Comparison of ENCODE assay signal across 17 cellular contexts in the genomic region with DNA sequence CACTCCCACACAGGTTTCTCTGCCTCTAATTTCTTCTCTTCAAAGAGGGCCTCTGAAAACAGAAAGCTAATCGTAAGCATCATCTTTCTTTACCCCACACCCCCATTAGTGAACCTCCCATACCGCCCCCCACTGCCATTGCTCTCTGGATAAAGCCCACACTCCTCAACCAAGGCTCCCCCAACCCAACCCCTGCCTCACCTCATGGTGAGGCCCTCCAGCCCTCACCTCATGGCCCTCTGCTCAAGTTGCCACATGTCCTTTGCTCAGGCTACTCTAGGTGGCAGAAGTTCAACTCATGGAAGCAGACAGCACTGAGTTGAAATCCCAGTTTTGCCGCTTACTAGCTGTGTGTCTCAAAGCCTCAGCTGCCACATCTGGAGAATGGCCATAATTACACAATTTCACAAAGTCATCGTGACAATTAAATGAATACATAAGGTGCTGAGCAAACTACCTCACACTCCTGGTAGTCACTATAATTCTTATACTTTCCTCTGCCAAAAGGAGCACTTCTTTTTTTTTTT. TPM values are rescaled to one million over a fixed set of nuclear protein-coding genes. Genes with fewer than 3 reads are reported as not detected.
DNase-seq lines count a peak whose midpoint lies in the region; ATAC-seq and TF ChIP-seq lines count a peak whose summit lies in the region.
"Had no signal": no experiment of that assay in that cellular context is flagged by ENCODE, and none has a peak within 500 bp of the region (broad histone marks: within the 10 kb centered on the region; RNA-seq: fewer than 3 reads in every experiment).

No MANE protein-coding gene starts in this region.

- no peaks in the 10 kb centered on the region for H3K36me3 Mint-ChIP-seq in neural progenitor cell
- H3K36me3 Mint-ChIP-seq: activated naive CD8-positive, alpha-beta T cell; natural killer cell had no signal

- intact Hi-C loops in mammary epithelial cell (cut with micrococcal nuclease) (loop anchor here (5.0 kb wide), 1 partner anchor 94 kb away; a partner anchor contains a TSS), gastrocnemius medialis (cut with DNase I; ENCODE audit: low total_unique reads) (no loop called here)

- H3K79me2 ChIP-seq in mammary epithelial cell (ENCODE audit: insufficient read depth, low read length), result no peaks in the 10 kb centered on the region
- H3K79me2 ChIP-seq in neural progenitor cell (ENCODE audit: low read depth), result no peaks in the 10 kb centered on the region

- H3K9ac ChIP-seq in mammary epithelial cell (ENCODE audit: insufficient read depth, low read length) (no peak overlapping the region), neural progenitor cell (no peak overlapping the region)

- H4K20me1 ChIP-seq in mammary epithelial cell (ENCODE audit: insufficient read depth, low read length) (no peaks in the 10 kb centered on the region), neural progenitor cell (ENCODE audit: low read depth) (no peaks in the 10 kb centered on the region)

- H3K4me1 ChIP-seq in mammary epithelial cell (ENCODE audit: insufficient read depth, low read length), result peaks cover 30% of the 10 kb centered on the region
- peaks cover 18% of the 10 kb centered on the region for H3K4me1 ChIP-seq in neural progenitor cell
- peaks cover 17 to 20% of the 10 kb centered on the region in 2 donors for H3K4me1 ChIP-seq in gastrocnemius medialis

- no peak for ATAC-seq in gastrocnemius medialis
- ATAC-seq: natural killer cell had no signal

- peak overlapping the region; percentile 15 for H3K4me3 Mint-ChIP-seq in neural progenitor cell
- H3K4me3 Mint-ChIP-seq: activated naive CD8-positive, alpha-beta T cell; natural killer cell had no signal

- TF ChIP-seq POLR2A in gastrocnemius medialis (IDR thresholded peaks at IDR 0.05), result no peak

- H2AFZ ChIP-seq in mammary epithelial cell (ENCODE audit: low read depth, low read length), result peak overlapping the region; percentile 10
- no peak overlapping the region for H2AFZ ChIP-seq in neural progenitor cell (replicated peaks)

- BruUV-seq in mammary epithelial cell (replicated peaks; lab: Mats Ljungman, UMichigan), result no TSS peak

- H3K27me3 ChIP-seq in mammary epithelial cell (ENCODE audit: insufficient read depth, low read length) (no peaks in the 10 kb centered on the region), neural progenitor cell (no peaks in the 10 kb centered on the region), gastrocnemius medialis (no peaks in the 10 kb centered on the region)

- WGBS in mammary epithelial cell (ENCODE audit: low coverage, missing lambda C conversion rate), result 22% methylated on average over 3 of the region's 4 CpGs

- peak overlapping the region; percentile 89 for H3K27ac Mint-ChIP-seq in neural progenitor cell
- H3K27ac Mint-ChIP-seq: activated naive CD8-positive, alpha-beta T cell; natural killer cell had no signal

- H3K4me3 ChIP-seq in mammary epithelial cell (replicated peaks in 1 of 3; ENCODE audit: insufficient read depth in 1 of 3, low read depth in 2 of 3, low read length in 3 of 3), result no peak overlapping the region
- H3K4me3 ChIP-seq in neural progenitor cell, result no peak overlapping the region
- no peak overlapping the region for H3K4me3 ChIP-seq in gastrocnemius medialis

- H3K9me3 ChIP-seq in mammary epithelial cell (replicated peaks; ENCODE audit: insufficient read depth, low read length), result no peaks in the 10 kb centered on the region
- no peaks in the 10 kb centered on the region for H3K9me3 ChIP-seq in neural progenitor cell (ENCODE audit: low read depth)
- no peaks in the 10 kb centered on the region for H3K9me3 ChIP-seq in gastrocnemius medialis

- dilution Hi-C loops in mammary epithelial cell (cut with HindIII; ENCODE audit: low sequenced_read_pairs), result no loop called here

- TF ChIP-seq CTCF in LNCAP (IDR thresholded peaks at IDR 0.05), result peak; percentile 20; the same call in 1 of the 2 replicates
- TF ChIP-seq CTCF in mammary epithelial cell (conservative IDR thresholded peaks at IDR 0.05 in 1 of 2, IDR thresholded peaks at IDR 0.05 in 1 of 2; ENCODE audit: extremely low read depth in 1 of 2, insufficient read depth in 1 of 2, low read depth in 1 of 2, low read length in 2 of 2), result peak; percentile 12 to 39
- peak; percentile 10 for TF ChIP-seq CTCF in neural progenitor cell (IDR thresholded peaks at IDR 0.05)
- no peak for TF ChIP-seq CTCF in gastrocnemius medialis (IDR thresholded peaks at IDR 0.05 in 4 of 5, conservative IDR thresholded peaks at IDR 0.05 in 1 of 5)

- DNase-seq in DMS 273 (lab: John Stamatoyannopoulos, UW; ENCODE audit: unreplicated experiment) (peak; percentile 72), DMS 273 treated with DMSO at 0.1 percent for 48 hours (lab: John Stamatoyannopoulos, UW) (no peak), mammary epithelial cell (peak; percentile 48), neural progenitor cell (ENCODE audit: low spot score) (no peak), gastrocnemius medialis (no peak), NCI-H1105 treated with DMSO at 0.1 percent for 48 hours (lab: John Stamatoyannopoulos, UW) (no peak)
- no peak for DNase-seq in effector CD8-positive, alpha-beta T cell (lab: John Stamatoyannopoulos, UW)
- DNase-seq: 8988T; activated CD4-positive, alpha-beta T cell treated with anti-CD3 and anti-CD28 coated beads for 4 hours; effector memory CD4-positive, alpha-beta T cell; natural killer cell; NCI-H1694; SIG-M5; stimulated activated naive CD4-positive, alpha-beta T cell had no signal

- H3K36me3 ChIP-seq in mammary epithelial cell (ENCODE audit: insufficient read depth, low read length) (no peaks in the 10 kb centered on the region), neural progenitor cell (no peaks in the 10 kb centered on the region), gastrocnemius medialis (no peaks in the 10 kb centered on the region)

- CTCF ChIA-PET in mammary epithelial cell (lab: Charles Lee; ENCODE audit: low non-redundant PET), result interaction anchor here (0.6 to 0.7 kb wide), 2 partner anchors 20 to 49 kb away, joined by 14 to 21 read pairs; no protein-coding TSS in a partner anchor

- no peaks in the 10 kb centered on the region for H3K9me3 Mint-ChIP-seq in neural progenitor cell
- H3K9me3 Mint-ChIP-seq: natural killer cell had no signal

- peaks cover 8% of the 10 kb centered on the region for H3K27me3 Mint-ChIP-seq in neural progenitor cell (ENCODE audit: insufficient read depth, low read depth)
- H3K27me3 Mint-ChIP-seq: activated naive CD8-positive, alpha-beta T cell had no signal

- H3K4me1 Mint-ChIP-seq in neural progenitor cell, result peaks cover 50% of the 10 kb centered on the region
- H3K4me1 Mint-ChIP-seq: natural killer cell had no signal

- peaks cover 27% of the 10 kb centered on the region for H3F3A ChIP-seq in neural progenitor cell (ENCODE audit: low read depth)

- in situ Hi-C loops in mammary epithelial cell (cut with MboI; ENCODE audit: low sequenced_read_pairs in 2 of 2) (no loop called here), gastrocnemius medialis (cut with MboI; ENCODE audit: low sequenced_read_pairs in 4 of 4) (loop anchor here in 2 of 4 donors (25.0 kb wide), 1 partner anchor 96 kb away; no protein-coding TSS in a partner anchor)

- H3K4me2 ChIP-seq in mammary epithelial cell (ENCODE audit: insufficient read depth, low read depth, low read length) (no peak overlapping the region), neural progenitor cell (no peak overlapping the region)

- H3K27ac ChIP-seq in mammary epithelial cell (ENCODE audit: insufficient read depth, low read depth, low read length) (no peak overlapping the region), neural progenitor cell (no peak overlapping the region), gastrocnemius medialis (no peak overlapping the region)
- H3K27ac ChIP-seq: HL-60 had no signal

RNA-seq across cellular contexts. Expression of a gene that starts 18.2 kb away (rescaled TPM):
- 100 to 1,000 TPM in 1 of 2 donors, 10 to 100 TPM in 1; 32.2 to 138 TPM for total RNA-seq in mammary epithelial cell
- 58.1 TPM for polyA plus RNA-seq in mammary epithelial cell
- polyA minus RNA-seq in mammary epithelial cell, result 246 TPM
- total RNA-seq in neural progenitor cell (ENCODE audit: low replicate concordance), result 31.4 and 35.0 TPM in 2 replicates
- 10 to 100 TPM; 10.6 to 16.7 (median 13.3) TPM for total RNA-seq in gastrocnemius medialis

Comparison
In these comparisons a context has a peak if more than half of its experiments do, and no peak if none do; other contexts are left out.
1. DNase-seq: peak in DMS 273 (single experiment) and mammary epithelial cell (single experiment); none in DMS 273 treated with DMSO at 0.1 percent for 48 hours (single experiment), neural progenitor cell (single experiment), effector CD8-positive, alpha-beta T cell (single experiment), gastrocnemius medialis (0 of 2) and NCI-H1105 treated with DMSO at 0.1 percent for 48 hours (single experiment).
2. CTCF ChIP-seq: peak in LNCAP (single experiment), mammary epithelial cell (2 of 2) and neural progenitor cell (single experiment); none in gastrocnemius medialis (0 of 5).